In genomic region chr10:2746638-2747037, GRCh38 we compare ENCODE assay signal across 6 cellular contexts.
"Had no signal": no experiment of that assay in that cellular context is flagged by ENCODE, and none has a peak within 500 bp of the region (broad histone marks: within the 10 kb centered on the region; RNA-seq: fewer than 3 reads in every experiment).

No MANE protein-coding gene starts in this region.

- H3K9ac ChIP-seq: KMS-11 had no signal

- DNase-seq: IMR-90, KBM-7, KG1 had no signal

- FAIRE-seq: HTR-8/SVneo had no signal

- H3K27ac ChIP-seq: HL-60, KMS-11 had no signal

- H3K4me2 ChIP-seq: KMS-11 had no signal
